8 cellular contexts compared by ENCODE assay signal in the genomic region with DNA sequence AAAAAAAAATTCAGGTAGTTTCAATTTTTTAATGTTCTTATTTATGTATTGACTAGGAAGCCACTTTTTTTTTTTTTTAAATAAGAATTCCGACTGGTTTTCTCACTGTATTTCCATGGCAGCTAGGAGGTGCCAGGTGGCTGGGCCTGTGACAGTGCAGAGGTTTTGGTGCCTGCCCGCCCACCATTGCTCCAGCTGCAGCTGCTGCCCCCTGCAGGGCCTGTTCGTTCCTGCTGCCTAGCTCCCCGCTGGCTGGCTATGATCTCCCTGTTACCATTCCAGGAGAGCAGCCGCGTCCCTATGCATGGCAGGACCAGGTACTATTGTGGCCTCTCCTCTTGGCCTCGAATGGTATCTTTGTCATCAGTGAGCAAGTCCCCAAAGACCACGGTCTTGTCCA. TPM values are rescaled to one million over a fixed set of nuclear protein-coding genes. Genes with fewer than 3 reads are reported as not detected.
DNase-seq lines count a peak whose midpoint lies in the region; ATAC-seq and TF ChIP-seq lines count a peak whose summit lies in the region.
"Not testable (repeated sequence)": the region's sequence is repeated elsewhere in the genome, so short reads cannot be mapped to it uniquely, and the experiment has no call there.

No MANE protein-coding gene starts in this region.

- H3K9ac ChIP-seq in neural progenitor cell, result not testable (repeated sequence)

- not testable (repeated sequence) for H3K9me3 ChIP-seq in HEK293 (ENCODE audit: control insufficient read depth, insufficient read depth, low read depth, low read length); neural progenitor cell (ENCODE audit: low read depth)

- not testable (repeated sequence) for H4K20me1 ChIP-seq in neural progenitor cell (ENCODE audit: low read depth)

- 0 out of 2 replicates have a peak, but pooled peaks have one; percentile 10 for TF ChIP-seq CTCF in HEK293 (tag by site-specific recombination; IDR thresholded peaks at IDR 0.05)
- TF ChIP-seq CTCF in neural progenitor cell (IDR thresholded peaks at IDR 0.05), result peak; percentile 58

- not testable (repeated sequence) for H3K36me3 Mint-ChIP-seq in neural progenitor cell

- CTCF ChIA-PET in HEK293 (lab: Yijun Ruan, JAX), result interaction anchor here (0.6 to 2.5 kb wide), 8 partner anchors 10 to 464 kb away, joined by 3 to 11 read pairs (median 4); no protein-coding TSS in a partner anchor

- H3K4me3 ChIP-seq in HEK293 (ENCODE audit: low read depth, low read length); neural progenitor cell: not testable (repeated sequence)

- H3K4me3 Mint-ChIP-seq in neural progenitor cell; stimulated activated naive CD8-positive, alpha-beta T cell treated with anti-CD3 and anti-CD28 coated beads, Interleukin-15, amount 100 ng/mL, for 72 hours: not testable (repeated sequence)

- DNase-seq in Daoy (ENCODE audit: low read depth), result peak; percentile 61
- peak; percentile 15 to 38 (median 25) for DNase-seq in NCI-H1417 (lab: John Stamatoyannopoulos, UW)
- peak; percentile 7 for DNase-seq in T1000 (lab: John Stamatoyannopoulos, UW)
- peak; percentile 69 for DNase-seq in activated naive CD4-positive, alpha-beta T cell treated with anti-CD3 and anti-CD28 coated beads, Interleukin-2, amount 50 U/mL, for 16 hours
- peak; percentile 14 for DNase-seq in foreskin melanocyte
- peak; percentile 46 for DNase-seq in neural progenitor cell (ENCODE audit: low spot score)
- peak; percentile 71 to 74 for DNase-seq in stimulated activated naive CD8-positive, alpha-beta T cell treated with anti-CD3 and anti-CD28 coated beads, Interleukin-15, amount 100 ng/mL, for 72 hours

- H3K79me2 ChIP-seq in neural progenitor cell (ENCODE audit: low read depth), result not testable (repeated sequence)

- not testable (repeated sequence) for H3F3A ChIP-seq in neural progenitor cell (ENCODE audit: low read depth)

- H2AFZ ChIP-seq in neural progenitor cell (replicated peaks), result not testable (repeated sequence)

- H3K4me1 Mint-ChIP-seq in neural progenitor cell, result peaks cover 23% of the 10 kb centered on the region
- peaks cover 39% of the 10 kb centered on the region for H3K4me1 Mint-ChIP-seq in stimulated activated naive CD8-positive, alpha-beta T cell treated with anti-CD3 and anti-CD28 coated beads, Interleukin-15, amount 100 ng/mL, for 72 hours

- peak; percentile 65 for ATAC-seq in stimulated activated naive CD8-positive, alpha-beta T cell treated with anti-CD3 and anti-CD28 coated beads, Interleukin-15, amount 100 ng/mL, for 72 hours

- not testable (repeated sequence) for H3K4me2 ChIP-seq in neural progenitor cell

- H3K27ac Mint-ChIP-seq in neural progenitor cell; stimulated activated naive CD8-positive, alpha-beta T cell treated with anti-CD3 and anti-CD28 coated beads, Interleukin-15, amount 100 ng/mL, for 72 hours: not testable (repeated sequence)

- not testable (repeated sequence) for H3K27ac ChIP-seq in HEK293 (ENCODE audit: extremely low read depth, low read depth, low read length); neural progenitor cell

- POLR2A ChIA-PET in HEK293 (lab: Yijun Ruan, JAX), result interaction anchor here (0.7 to 0.8 kb wide), 3 partner anchors 80 to 412 kb away, joined by 3 to 5 read pairs (median 4); a partner anchor contains a TSS

- peaks cover 15% of the 10 kb centered on the region for H3K27me3 Mint-ChIP-seq in neural progenitor cell (ENCODE audit: insufficient read depth, low read depth)
- H3K27me3 Mint-ChIP-seq in stimulated activated naive CD8-positive, alpha-beta T cell treated with anti-CD3 and anti-CD28 coated beads, Interleukin-15, amount 100 ng/mL, for 72 hours, result not testable (repeated sequence)

- H3K9me3 Mint-ChIP-seq in neural progenitor cell; stimulated activated naive CD8-positive, alpha-beta T cell treated with anti-CD3 and anti-CD28 coated beads, Interleukin-15, amount 100 ng/mL, for 72 hours: not testable (repeated sequence)

- H3K36me3 ChIP-seq in HEK293 (ENCODE audit: control insufficient read depth in 2 of 2, insufficient read depth in 1 of 2, low read length in 2 of 2), result peaks cover 0 to 19% of the 10 kb centered on the region in 2 experiments; a peak in 2 of 3 replicates
- H3K36me3 ChIP-seq in neural progenitor cell, result not testable (repeated sequence)

- not testable (repeated sequence) for H3K4me1 ChIP-seq in HEK293 (ENCODE audit: control insufficient read depth, insufficient read depth, low read length); neural progenitor cell

- H3K27me3 ChIP-seq in neural progenitor cell, result not testable (repeated sequence)

TF ChIP-seq in HEK293, 187 proteins besides CTCF, POLR2A, EP300 and RAD21:
- peak; percentile 96; the same call in 1 of the 2 replicates for TF ChIP-seq MZF1 (tag by site-specific recombination; IDR thresholded peaks at IDR 0.05; ENCODE audit: borderline replicate concordance)
- peak; percentile 26; the same call in 1 of the 2 replicates for TF ChIP-seq ZFHX2 (tag by site-specific recombination; conservative IDR thresholded peaks at IDR 0.05)
- TF ChIP-seq ZSCAN30 (tag by site-specific recombination; IDR thresholded peaks at IDR 0.05), result peak; percentile 73; the same call in 1 of the 2 replicates

RNA-seq across cellular contexts. Expression of a gene that starts 1.9 kb away (rescaled TPM):
- total RNA-seq in Daoy (2014; rRNA removed; shearing (Covaris generic)), result 32.2 and 46.4 TPM in 2 replicates
- total RNA-seq in neural progenitor cell (ENCODE audit: low replicate concordance), result 1.1 and 2.4 TPM in 2 replicates

RNA-seq across cellular contexts. Expression of a gene that starts 12.2 kb away (rescaled TPM):
- 0.11 TPM in 1 of 2 replicates, not detected in the other for total RNA-seq in Daoy (2014; rRNA removed; shearing (Covaris generic))
- 0.06 TPM in 1 of 2 replicates, not detected in the other for total RNA-seq in neural progenitor cell (ENCODE audit: low replicate concordance)

RNA-seq across cellular contexts. Expression of a gene that starts 20.8 kb away (rescaled TPM):
- total RNA-seq in Daoy (2014; rRNA removed; shearing (Covaris generic)), result 0.39 and 1.1 TPM in 2 replicates
- total RNA-seq in neural progenitor cell (ENCODE audit: low replicate concordance), result 0.65 TPM in 1 of 2 replicates, not detected in the other

RNA-seq across cellular contexts. Expression of a gene that starts 34.0 kb away (rescaled TPM):
- total RNA-seq in Daoy (2014; rRNA removed; shearing (Covaris generic)), result 2.6 and 5.1 TPM in 2 replicates
- 0.31 and 0.94 TPM in 2 replicates for total RNA-seq in neural progenitor cell (ENCODE audit: low replicate concordance)

RNA-seq across cellular contexts. Expression of a gene that starts 41.4 kb away (rescaled TPM):
- total RNA-seq in Daoy (2014; rRNA removed; shearing (Covaris generic)), result not detected in 2 replicates
- total RNA-seq in neural progenitor cell (ENCODE audit: low replicate concordance), result not detected in 2 replicates

Comparison
In these comparisons a context has a peak if more than half of its experiments do, and no peak if none do; other contexts are left out.
1. DNase-seq: peak in every context shown above with its lines; median percentile 72 in stimulated activated naive CD8-positive, alpha-beta T cell treated with anti-CD3 and anti-CD28 coated beads, Interleukin-15, amount 100 ng/mL, for 72 hours; 69 in activated naive CD4-positive, alpha-beta T cell treated with anti-CD3 and anti-CD28 coated beads, Interleukin-2, amount 50 U/mL, for 16 hours; 61 in Daoy; 46 in neural progenitor cell; 25 in NCI-H1417; 14 in foreskin melanocyte; 7 in T1000.